ENCODE assay signal across 8 cellular contexts in genomic region chr6:111606620-111607115, GRCh38. TPM values are rescaled to one million over a fixed set of nuclear protein-coding genes. Genes with fewer than 3 reads are reported as not detected.
DNase-seq lines count a peak whose midpoint lies in the region; ATAC-seq, FAIRE-seq and TF ChIP-seq lines count a peak whose summit lies in the region.

No MANE protein-coding gene starts in this region.

- H3K36me3 ChIP-seq in OCI-LY7 (ENCODE audit: insufficient read depth, low read length) (no peaks in the 10 kb centered on the region), trophoblast cell (ENCODE audit: control insufficient read depth in 1 of 2, insufficient read depth in 2 of 2, low read length in 2 of 2) (no peaks in the 10 kb centered on the region), pancreas (no peaks in the 10 kb centered on the region)

- H3K27ac ChIP-seq in OCI-LY7 (ENCODE audit: low read depth, low read length, poor library complexity, severe bottlenecking): peak overlapping the region; percentile 90
- H3K27ac ChIP-seq in trophoblast cell (ENCODE audit: low read depth, low read length): peak overlapping the region; percentile 99
- peak overlapping the region in 2 of 4 donors; percentile 81 to 99 for H3K27ac ChIP-seq in pancreas

- CTCF ChIA-PET in OCI-LY7 (lab: Charles Lee; ENCODE audit: unreplicated experiment): interaction anchor here (0.6 kb wide), 1 partner anchor 9 kb away, joined by 3 read pairs; no protein-coding TSS in a partner anchor

- peaks cover 30% of the 10 kb centered on the region for H3K4me1 ChIP-seq in OCI-LY7 (ENCODE audit: insufficient read depth, low read length, poor library complexity, severe bottlenecking)
- H3K4me1 ChIP-seq in trophoblast cell (ENCODE audit: control insufficient read depth in 1 of 2, insufficient read depth in 2 of 2, low read length in 2 of 2): peaks cover 18 to 19% of the 10 kb centered on the region in 2 experiments
- peaks cover 12 to 28% (median 16%) of the 10 kb centered on the region in 3 donors for H3K4me1 ChIP-seq in pancreas

- peak overlapping the region; percentile 100 for H2AFZ ChIP-seq in OCI-LY7 (ENCODE audit: low read length)
- no peak overlapping the region for H2AFZ ChIP-seq in trophoblast cell (ENCODE audit: insufficient read depth, low read length, poor library complexity)

- no peak overlapping the region for H3K4ac ChIP-seq in trophoblast cell (ENCODE audit: low read depth, low read length)

- H3K9me2 ChIP-seq in OCI-LY7 (ENCODE audit: insufficient read depth, low read length): no peaks in the 10 kb centered on the region

- peak overlapping the region; percentile 99 for H3K23ac ChIP-seq in trophoblast cell (ENCODE audit: low read length)

- H3K9me3 ChIP-seq in OCI-LY7 (ENCODE audit: low read length) (no peaks in the 10 kb centered on the region), trophoblast cell (ENCODE audit: insufficient read depth, low read depth, low read length) (no peaks in the 10 kb centered on the region), pancreas (no peaks in the 10 kb centered on the region)

- no peak overlapping the region for H2BK120ac ChIP-seq in trophoblast cell (ENCODE audit: insufficient read depth, low read length, poor library complexity)

- peak overlapping the region; percentile 22 for H4K12ac ChIP-seq in trophoblast cell (ENCODE audit: low read depth, low read length)

- peak overlapping the region; percentile 26 for H2BK5ac ChIP-seq in trophoblast cell (ENCODE audit: low read depth, low read length, poor library complexity)

- peak overlapping the region; percentile 44 for H3K14ac ChIP-seq in trophoblast cell (ENCODE audit: low read length)

- POLR2A ChIA-PET in OCI-LY7 (lab: Charles Lee): interaction anchor here (0.6 to 2.3 kb wide), 14 partner anchors 7 to 480 kb away, joined by 3 to 14 read pairs (median 4); partner anchors contain the start of genes FAM229B and TUBE1

- H3K79me2 ChIP-seq in OCI-LY7 (ENCODE audit: insufficient read depth, low read depth, low read length) (peaks cover 10% of the 10 kb centered on the region; the same call in 1 of the 2 replicates), trophoblast cell (ENCODE audit: control insufficient read depth, insufficient read depth, low read length, poor library complexity) (peaks cover 5% of the 10 kb centered on the region)

- WGBS in trophoblast cell (ENCODE audit: extremely low coverage, insufficient coverage, insufficient read length): no CpG with 5 or more reads among the region's 7 CpGs
- WGBS in pancreas, 2 donors: 71% methylated on average over 7 of the region's 7 CpGs

- peak overlapping the region; percentile 74 for H3K4me2 ChIP-seq in OCI-LY7 (ENCODE audit: low read length)
- peak overlapping the region; percentile 35 for H3K4me2 ChIP-seq in trophoblast cell (ENCODE audit: low read length)

- FAIRE-seq in pancreas (lab: Jason Lieb, UNC): no peak

- no peak overlapping the region for H4K91ac ChIP-seq in trophoblast cell (ENCODE audit: low read depth, low read length)

- no peaks in the 10 kb centered on the region for H4K20me1 ChIP-seq in OCI-LY7 (ENCODE audit: insufficient read depth, low read length)

- no peak overlapping the region for H3K18ac ChIP-seq in trophoblast cell (ENCODE audit: low read length)

- H3K9ac ChIP-seq in trophoblast cell (ENCODE audit: low read length): no peak overlapping the region

- H3K27me3 ChIP-seq in trophoblast cell (ENCODE audit: insufficient read depth, low read length) (no peaks in the 10 kb centered on the region), pancreas (no peaks in the 10 kb centered on the region)

- DNase-seq in EH (ENCODE audit: low read depth) (peak; percentile 32), OCI-LY7 (ENCODE audit: low spot score) (peak; percentile 29), epithelial cell of esophagus (ENCODE audit: low read depth) (no peak), trophoblast cell (no peak), pancreas (no peak), SIG-M5 treated with dmso at 0.1 percent for 504 hours (lab: John Stamatoyannopoulos, UW; ENCODE audit: unreplicated experiment) (no peak), epidermal melanocyte (ENCODE audit: insufficient read length, low spot score) (no peak)

- no TSS peak for BruUV-seq in OCI-LY7 (replicated peaks; lab: Mats Ljungman, UMichigan)

- TF ChIP-seq CTCF in OCI-LY7 (conservative IDR thresholded peaks at IDR 0.05; ENCODE audit: low read length) (no peak), epithelial cell of esophagus (IDR thresholded peaks at IDR 0.05; ENCODE audit: insufficient read depth, low read depth, low read length, missing control alignments) (no peak), pancreas (IDR thresholded peaks at IDR 0.05) (no peak)

- intact Hi-C loops in OCI-LY7 (cut with micrococcal nuclease; ENCODE audit: unreplicated experiment) (no loop called here), pancreas (cut with DNase I) (no loop called here)

- ATAC-seq in HG03045 (IDR thresholded peaks at IDR 0.05; ENCODE audit: unreplicated experiment): no peak
- no peak for ATAC-seq in pancreas

- no peak overlapping the region for H2AK5ac ChIP-seq in trophoblast cell (ENCODE audit: low read length)

- peak overlapping the region; percentile 71 for H3K4me3 ChIP-seq in OCI-LY7 (ENCODE audit: low read depth, low read length, poor library complexity, severe bottlenecking)
- H3K4me3 ChIP-seq in epithelial cell of esophagus (ENCODE audit: low read length): peak overlapping the region; percentile 56
- no peak overlapping the region for H3K4me3 ChIP-seq in trophoblast cell (ENCODE audit: low read depth, low read length)
- peak overlapping the region in 2 of 4 donors; percentile 52 to 53 for H3K4me3 ChIP-seq in pancreas

- H2BK12ac ChIP-seq in trophoblast cell (ENCODE audit: low read length): peak overlapping the region; percentile 38

- no peak overlapping the region for H4K8ac ChIP-seq in trophoblast cell (ENCODE audit: low read depth, low read length)

- H3K79me1 ChIP-seq in trophoblast cell (ENCODE audit: low read length): peaks cover 25% of the 10 kb centered on the region

RNA-seq across cellular contexts. Expression of gene TRAF3IP2, which starts 1.0 kb away (rescaled TPM):
- 9.4 and 9.5 TPM in 2 replicates for total RNA-seq in OCI-LY7 (2014; rRNA removed; shearing (Covaris generic))
- 20.3 and 21.9 TPM in 2 replicates for total RNA-seq in OCI-LY7 (2022)
- 17.6 and 19.0 TPM in 2 replicates for polyA plus RNA-seq in trophoblast cell (2013)
- 10 to 100 TPM; 19.9 to 25.9 (median 22.0) TPM for total RNA-seq in pancreas
- 10 to 100 TPM; 18.5 to 30.3 TPM for polyA plus RNA-seq in pancreas

Comparison
In these comparisons a context has a peak if more than half of its experiments do, and no peak if none do; other contexts are left out.
1. DNase-seq: peak in EH (single experiment) and OCI-LY7 (single experiment); none in epithelial cell of esophagus (single experiment), trophoblast cell (0 of 2), pancreas (0 of 6), SIG-M5 treated with dmso at 0.1 percent for 504 hours (single experiment) and epidermal melanocyte (single experiment).